In the genomic region with DNA sequence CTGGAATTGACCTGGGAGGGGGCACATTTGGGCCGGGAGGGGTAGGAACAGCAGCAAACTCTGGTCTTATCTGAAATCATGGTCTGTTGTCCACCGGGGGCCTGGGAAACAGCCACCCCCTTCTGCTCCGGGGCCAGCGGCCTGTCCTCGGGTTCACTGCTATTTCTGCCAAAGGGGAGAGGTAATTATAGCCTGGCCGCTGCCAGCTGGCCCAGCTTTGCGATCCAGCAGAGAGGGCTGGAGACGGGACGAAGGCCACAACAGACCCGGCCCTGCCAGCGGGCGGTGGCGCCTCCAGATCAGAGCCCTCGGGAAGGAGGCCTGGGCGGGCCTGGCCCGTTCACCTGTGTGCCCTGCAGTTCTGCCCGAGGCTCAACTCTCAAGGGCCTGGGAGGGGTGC, we compare ENCODE assay signal across 2 cellular contexts.
TF ChIP-seq lines count a peak whose summit lies in the region.

C14orf180 (plus strand) TSS at position 258 of the 400 bp plus-strand sequence. CDS start 6,667 bp downstream, outside the sequence.

TF ChIP-seq in SK-N-SH, 30 proteins besides CTCF, POLR2A, EP300 and RAD21:
- TF ChIP-seq CHD2 (IDR thresholded peaks at IDR 0.05; ENCODE audit: low read length, partially characterized antibody) (peak; percentile 24), GATA2 (CRISPR knock-in tag; IDR thresholded peaks at IDR 0.05) (peak; percentile 53), MEF2A (IDR thresholded peaks at IDR 0.05; ENCODE audit: borderline replicate concordance, low read depth) (no peak), RCOR1 (IDR thresholded peaks at IDR 0.05; ENCODE audit: low read length) (peak; percentile 80), SMC3 (IDR thresholded peaks at IDR 0.05; ENCODE audit: low read depth, low read length) (no peak), GABPA (IDR thresholded peaks at IDR 0.05; ENCODE audit: low read depth) (no peak), FOXJ3 (CRISPR knock-in tag; IDR thresholded peaks at IDR 0.05) (peak; percentile 62; the same call in 1 of the 2 replicates), TCF12 (IDR thresholded peaks at IDR 0.05) (no peak), NFIC (IDR thresholded peaks at IDR 0.05; ENCODE audit: borderline replicate concordance) (no peak)
- TF ChIP-seq, protein P1, sequence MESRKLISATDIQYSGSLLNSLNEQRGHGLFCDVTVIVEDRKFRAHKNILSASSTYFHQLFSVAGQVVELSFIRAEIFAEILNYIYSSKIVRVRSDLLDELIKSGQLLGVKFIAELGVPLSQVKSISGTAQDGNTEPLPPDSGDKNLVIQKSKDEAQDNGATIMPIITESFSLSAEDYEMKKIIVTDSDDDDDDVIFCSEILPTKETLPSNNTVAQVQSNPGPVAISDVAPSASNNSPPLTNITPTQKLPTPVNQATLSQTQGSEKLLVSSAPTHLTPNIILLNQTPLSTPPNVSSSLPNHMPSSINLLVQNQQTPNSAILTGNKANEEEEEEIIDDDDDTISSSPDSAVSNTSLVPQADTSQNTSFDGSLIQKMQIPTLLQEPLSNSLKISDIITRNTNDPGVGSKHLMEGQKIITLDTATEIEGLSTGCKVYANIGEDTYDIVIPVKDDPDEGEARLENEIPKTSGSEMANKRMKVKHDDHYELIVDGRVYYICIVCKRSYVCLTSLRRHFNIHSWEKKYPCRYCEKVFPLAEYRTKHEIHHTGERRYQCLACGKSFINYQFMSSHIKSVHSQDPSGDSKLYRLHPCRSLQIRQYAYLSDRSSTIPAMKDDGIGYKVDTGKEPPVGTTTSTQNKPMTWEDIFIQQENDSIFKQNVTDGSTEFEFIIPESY (IDR thresholded peaks at IDR 0.05; ENCODE audit: borderline replicate concordance, low read depth) = no peak
TF ChIP-seq in SK-N-SH: peak in this region for 4.

TF ChIP-seq in SK-N-SH treated with all-trans-retinoic acid at 6 μM for 48 hours, 23 proteins besides CTCF, POLR2A, EP300 and RAD21:
- TF ChIP-seq OSR1 (CRISPR knock-in tag; IDR thresholded peaks at IDR 0.05) (no peak), GLIS3 (CRISPR knock-in tag; IDR thresholded peaks at IDR 0.05) (no peak), ISL1 (CRISPR knock-in tag; IDR thresholded peaks at IDR 0.05) (no peak), ESRRG (CRISPR knock-in tag; IDR thresholded peaks at IDR 0.05) (no peak), BACH2 (CRISPR knock-in tag; IDR thresholded peaks at IDR 0.05; ENCODE audit: borderline replicate concordance) (no peak)
- TF ChIP-seq, protein P2, sequence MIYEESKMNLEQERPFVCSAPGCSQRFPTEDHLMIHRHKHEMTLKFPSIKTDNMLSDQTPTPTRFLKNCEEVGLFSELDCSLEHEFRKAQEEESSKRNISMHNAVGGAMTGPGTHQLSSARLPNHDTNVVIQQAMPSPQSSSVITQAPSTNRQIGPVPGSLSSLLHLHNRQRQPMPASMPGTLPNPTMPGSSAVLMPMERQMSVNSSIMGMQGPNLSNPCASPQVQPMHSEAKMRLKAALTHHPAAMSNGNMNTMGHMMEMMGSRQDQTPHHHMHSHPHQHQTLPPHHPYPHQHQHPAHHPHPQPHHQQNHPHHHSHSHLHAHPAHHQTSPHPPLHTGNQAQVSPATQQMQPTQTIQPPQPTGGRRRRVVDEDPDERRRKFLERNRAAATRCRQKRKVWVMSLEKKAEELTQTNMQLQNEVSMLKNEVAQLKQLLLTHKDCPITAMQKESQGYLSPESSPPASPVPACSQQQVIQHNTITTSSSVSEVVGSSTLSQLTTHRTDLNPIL (CRISPR knock-in tag; IDR thresholded peaks at IDR 0.05; ENCODE audit: low read depth) = no peak
